Comparison of ENCODE assay signal across 19 cellular contexts in the genomic region with DNA sequence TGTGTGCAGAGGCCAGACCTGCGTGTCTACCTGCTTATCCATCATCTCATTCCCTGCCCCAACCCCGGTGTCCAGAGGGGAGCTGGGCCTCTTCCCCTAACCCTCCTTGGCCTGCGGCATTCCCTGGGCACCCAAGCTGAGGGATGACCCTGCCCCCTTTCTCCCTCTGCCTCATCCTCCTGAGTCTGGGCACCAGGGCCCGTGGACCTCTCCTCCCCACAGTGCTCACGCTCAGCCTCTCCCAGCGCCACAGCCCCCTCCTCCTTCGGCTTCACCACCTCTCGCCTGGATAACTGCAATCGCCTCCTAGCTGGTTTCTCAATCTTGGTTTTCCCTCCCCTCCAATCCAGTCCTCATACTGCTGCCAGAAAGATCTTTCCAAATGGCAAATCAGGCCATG. TPM values are rescaled to one million over a fixed set of nuclear protein-coding genes. Genes with fewer than 3 reads are reported as not detected.
DNase-seq lines count a peak whose midpoint lies in the region; TF ChIP-seq lines count a peak whose summit lies in the region.
"Had no signal": no experiment of that assay in that cellular context is flagged by ENCODE, and none has a peak within 500 bp of the region (broad histone marks: within the 10 kb centered on the region; RNA-seq: fewer than 3 reads in every experiment).

No MANE protein-coding gene starts in this region.

- TF ChIP-seq CTCF in VCaP (conservative IDR thresholded peaks at IDR 0.05): no peak
- TF ChIP-seq CTCF in glutamatergic neuron (IDR thresholded peaks at IDR 0.05; ENCODE audit: partially characterized antibody, unreplicated experiment): no peak

- H3K4me2 ChIP-seq in trophoblast cell (ENCODE audit: low read length): no peak overlapping the region

- H3K4me3 ChIP-seq in trophoblast cell (ENCODE audit: low read depth, low read length): no peak overlapping the region

- H3K9ac ChIP-seq in trophoblast cell (ENCODE audit: low read length): no peak overlapping the region

- no peaks in the 10 kb centered on the region for H3K36me3 Mint-ChIP-seq in activated naive CD4-positive, alpha-beta T cell treated with anti-CD3 and anti-CD28 coated beads, Interleukin-2, amount 10 ng/mL, durations not matched to agents 7 days and 5 days
- no peaks in the 10 kb centered on the region for H3K36me3 Mint-ChIP-seq in activated naive CD4-positive, alpha-beta T cell treated with anti-CD3 and anti-CD28 coated beads for 36 hours (ENCODE audit: low read depth)
- H3K36me3 Mint-ChIP-seq in glutamatergic neuron (ENCODE audit: unreplicated experiment): no peaks in the 10 kb centered on the region

- no peak overlapping the region for H3K23ac ChIP-seq in trophoblast cell (ENCODE audit: low read length)

- no peak overlapping the region for H4K8ac ChIP-seq in trophoblast cell (ENCODE audit: low read depth, low read length)

- peaks cover 5% of the 10 kb centered on the region for H3K79me2 ChIP-seq in trophoblast cell (ENCODE audit: control insufficient read depth, insufficient read depth, low read length, poor library complexity)

- no peaks in the 10 kb centered on the region for H3K36me3 ChIP-seq in trophoblast cell (ENCODE audit: control insufficient read depth in 1 of 2, insufficient read depth in 2 of 2, low read length in 2 of 2)

- H3K18ac ChIP-seq in trophoblast cell (ENCODE audit: low read length): peak overlapping the region; percentile 3

- H3K27ac Mint-ChIP-seq in activated naive CD4-positive, alpha-beta T cell treated with anti-CD3 and anti-CD28 coated beads, Interleukin-2, amount 10 ng/mL, durations not matched to agents 7 days and 5 days: peak overlapping the region; percentile 75
- H3K27ac Mint-ChIP-seq in activated naive CD4-positive, alpha-beta T cell treated with anti-CD3 and anti-CD28 coated beads for 36 hours: no peak overlapping the region
- peak overlapping the region; percentile 35 for H3K27ac Mint-ChIP-seq in glutamatergic neuron (ENCODE audit: unreplicated experiment)

- no peak for DNase-seq in activated naive CD4-positive, alpha-beta T cell treated with anti-CD3 and anti-CD28 coated beads, Interleukin-2, amount 10 ng/mL, durations not matched to agents 7 days and 5 days
- no peak for DNase-seq in activated naive CD4-positive, alpha-beta T cell treated with anti-CD3 and anti-CD28 coated beads for 36 hours
- DNase-seq in glutamatergic neuron (no peak), trophoblast cell (no peak), OCI-M2 (lab: John Stamatoyannopoulos, UW; ENCODE audit: unreplicated experiment) (no peak), hypothalamus (lab: John Stamatoyannopoulos, UW) (no peak)
- DNase-seq in stimulated activated CD4-positive, alpha-beta T cell treated with anti-CD3 and anti-CD28 coated beads, Interleukin-1b, Interleukin-23, amount 100 ng/mL, for 48 hours: no peak
- DNase-seq: CD4-positive, alpha-beta T cell; DMS79; H7; KBM-7; NCI-H1436; NCI-H2029 treated with DMSO at 0.1 percent for 48 hours; NCI-H2171 treated with DMSO at 0.1 percent for 48 hours; NCI-H446 treated with DMSO at 0.1 percent for 48 hours; PC-3 had no signal

- H3K9me3 Mint-ChIP-seq in activated naive CD4-positive, alpha-beta T cell treated with anti-CD3 and anti-CD28 coated beads, Interleukin-2, amount 10 ng/mL, durations not matched to agents 7 days and 5 days: no peaks in the 10 kb centered on the region
- no peaks in the 10 kb centered on the region for H3K9me3 Mint-ChIP-seq in activated naive CD4-positive, alpha-beta T cell treated with anti-CD3 and anti-CD28 coated beads for 36 hours
- H3K9me3 Mint-ChIP-seq in glutamatergic neuron (ENCODE audit: unreplicated experiment): peaks cover 3% of the 10 kb centered on the region
- H3K9me3 Mint-ChIP-seq: CD4-positive, alpha-beta T cell had no signal

- H3K4me3 Mint-ChIP-seq in activated naive CD4-positive, alpha-beta T cell treated with anti-CD3 and anti-CD28 coated beads, Interleukin-2, amount 10 ng/mL, durations not matched to agents 7 days and 5 days: no peak overlapping the region
- no peak overlapping the region for H3K4me3 Mint-ChIP-seq in activated naive CD4-positive, alpha-beta T cell treated with anti-CD3 and anti-CD28 coated beads for 36 hours
- H3K4me3 Mint-ChIP-seq in glutamatergic neuron (ENCODE audit: unreplicated experiment): no peak overlapping the region
- H3K4me3 Mint-ChIP-seq: B cell; CD4-positive, alpha-beta T cell had no signal

- H2AK5ac ChIP-seq in trophoblast cell (ENCODE audit: low read length): peak overlapping the region; percentile 46

- H3K4me1 ChIP-seq in trophoblast cell (ENCODE audit: control insufficient read depth in 1 of 2, insufficient read depth in 2 of 2, low read length in 2 of 2): peaks cover 41% of the 10 kb centered on the region in 2 experiments

- no CpG with 5 or more reads among the region's 9 CpGs for WGBS in trophoblast cell (ENCODE audit: extremely low coverage, insufficient coverage, insufficient read length)

- H4K12ac ChIP-seq in trophoblast cell (ENCODE audit: low read depth, low read length): no peak overlapping the region

- H3K9me3 ChIP-seq in trophoblast cell (ENCODE audit: insufficient read depth, low read depth, low read length): no peaks in the 10 kb centered on the region

- peaks cover 44% of the 10 kb centered on the region for H3K27me3 Mint-ChIP-seq in activated naive CD4-positive, alpha-beta T cell treated with anti-CD3 and anti-CD28 coated beads, Interleukin-2, amount 10 ng/mL, durations not matched to agents 7 days and 5 days
- H3K27me3 Mint-ChIP-seq in activated naive CD4-positive, alpha-beta T cell treated with anti-CD3 and anti-CD28 coated beads for 36 hours (ENCODE audit: low read depth): no peaks in the 10 kb centered on the region
- H3K27me3 Mint-ChIP-seq in glutamatergic neuron (ENCODE audit: unreplicated experiment): peaks cover 4% of the 10 kb centered on the region
- H3K27me3 Mint-ChIP-seq: CD4-positive, alpha-beta T cell had no signal

- no peaks in the 10 kb centered on the region for H3K27me3 ChIP-seq in trophoblast cell (ENCODE audit: insufficient read depth, low read length)

- no peak overlapping the region for H2BK5ac ChIP-seq in trophoblast cell (ENCODE audit: low read depth, low read length, poor library complexity)

- H3K79me1 ChIP-seq in trophoblast cell (ENCODE audit: low read length): peaks cover 25% of the 10 kb centered on the region

- H2AFZ ChIP-seq in trophoblast cell (ENCODE audit: insufficient read depth, low read length, poor library complexity): no peak overlapping the region

- no peak overlapping the region for H3K4ac ChIP-seq in trophoblast cell (ENCODE audit: low read depth, low read length)

- peak overlapping the region; percentile 43 for H2BK12ac ChIP-seq in trophoblast cell (ENCODE audit: low read length)

- CTCF ChIA-PET in activated naive CD4-positive, alpha-beta T cell treated with anti-CD3 and anti-CD28 coated beads, Interleukin-2, amount 10 ng/mL, durations not matched to agents 7 days and 5 days (lab: Charles Lee): interaction anchor here (0.8 to 4.0 kb wide), 6 partner anchors 11 to 288 kb away, joined by 3 to 21 read pairs (median 4); no protein-coding TSS in a partner anchor
- CTCF ChIA-PET in activated naive CD4-positive, alpha-beta T cell treated with anti-CD3 and anti-CD28 coated beads for 36 hours (lab: Charles Lee): interaction anchor here (0.6 kb wide), 1 partner anchor 99 kb away, joined by 3 read pairs; no protein-coding TSS in a partner anchor

- peak overlapping the region; percentile 100; the same call in 1 of the 2 replicates for H3K27ac ChIP-seq in VCaP
- no peak overlapping the region for H3K27ac ChIP-seq in trophoblast cell (ENCODE audit: low read depth, low read length)
- H3K27ac ChIP-seq: 22Rv1 had no signal

- H4K91ac ChIP-seq in trophoblast cell (ENCODE audit: low read depth, low read length): peak overlapping the region; percentile 57

- peaks cover 19% of the 10 kb centered on the region for H3K4me1 Mint-ChIP-seq in activated naive CD4-positive, alpha-beta T cell treated with anti-CD3 and anti-CD28 coated beads, Interleukin-2, amount 10 ng/mL, durations not matched to agents 7 days and 5 days
- H3K4me1 Mint-ChIP-seq in activated naive CD4-positive, alpha-beta T cell treated with anti-CD3 and anti-CD28 coated beads for 36 hours (ENCODE audit: low read depth): peaks cover 13% of the 10 kb centered on the region
- H3K4me1 Mint-ChIP-seq in glutamatergic neuron (ENCODE audit: low read depth, unreplicated experiment): no peaks in the 10 kb centered on the region
- H3K4me1 Mint-ChIP-seq: B cell had no signal

- intact Hi-C loops in activated naive CD4-positive, alpha-beta T cell treated with anti-CD3 and anti-CD28 coated beads for 36 hours (cut with micrococcal nuclease): no loop called here

- peak overlapping the region; percentile 9 for H2BK120ac ChIP-seq in trophoblast cell (ENCODE audit: insufficient read depth, low read length, poor library complexity)

- H3K14ac ChIP-seq in trophoblast cell (ENCODE audit: low read length): no peak overlapping the region

RNA-seq across cellular contexts. Expression of a gene that starts 16.3 kb away (rescaled TPM):
- 10 to 100 TPM; 34.8 to 35.2 TPM for total RNA-seq in activated naive CD4-positive, alpha-beta T cell treated with anti-CD3 and anti-CD28 coated beads for 36 hours
- 23.3 TPM for total RNA-seq in glutamatergic neuron (ENCODE audit: unreplicated experiment)
- polyA plus RNA-seq in trophoblast cell (2013): 21.4 and 23.0 TPM in 2 replicates
